Comparison of ENCODE assay signal across 1 cellular context in the genomic region with DNA sequence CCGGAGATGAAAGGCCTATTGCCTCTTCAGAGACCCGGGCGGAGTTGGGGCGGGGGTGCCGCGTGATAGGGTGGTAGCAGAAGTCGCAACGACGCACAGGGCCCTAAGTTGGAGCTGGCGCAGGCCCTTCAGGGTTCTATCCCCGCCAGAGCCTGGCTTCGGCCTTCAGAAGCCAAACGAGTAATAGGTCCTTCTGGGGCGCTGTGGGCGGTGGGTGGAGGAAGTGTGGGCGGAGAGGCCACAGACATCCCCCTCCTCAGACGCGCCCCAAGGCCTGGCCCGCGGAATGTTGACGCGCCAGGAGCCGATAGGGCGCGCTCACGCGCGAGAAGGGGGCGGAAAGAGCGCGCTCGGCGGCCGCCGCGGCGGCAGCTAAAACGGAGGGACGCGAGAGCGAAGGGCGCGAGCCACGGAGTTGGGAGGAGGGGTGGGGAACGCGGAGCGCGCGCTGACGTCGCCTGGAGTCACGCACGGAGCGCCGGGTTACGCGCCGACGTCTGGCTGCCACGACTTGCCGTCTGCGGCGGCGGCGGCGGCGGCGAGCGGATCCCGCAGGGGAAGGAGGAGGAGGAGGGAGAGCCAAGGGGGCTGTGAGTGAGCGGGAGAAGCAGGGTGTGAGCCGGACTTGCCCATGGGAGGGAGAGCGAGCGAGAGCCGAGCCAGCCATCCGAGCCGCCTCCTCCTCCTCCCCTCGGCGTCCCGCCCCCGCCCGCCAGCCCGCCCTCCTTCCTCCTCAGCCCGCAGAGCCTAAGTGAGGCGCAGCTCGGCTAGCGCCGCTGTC.
TF ChIP-seq lines count a peak whose summit lies in the region.

No MANE protein-coding gene starts in this region.

TF ChIP-seq in K562, 482 proteins besides CTCF, POLR2A, EP300 and RAD21 (continued from another document and continues in another):
- TF ChIP-seq, protein P1, sequence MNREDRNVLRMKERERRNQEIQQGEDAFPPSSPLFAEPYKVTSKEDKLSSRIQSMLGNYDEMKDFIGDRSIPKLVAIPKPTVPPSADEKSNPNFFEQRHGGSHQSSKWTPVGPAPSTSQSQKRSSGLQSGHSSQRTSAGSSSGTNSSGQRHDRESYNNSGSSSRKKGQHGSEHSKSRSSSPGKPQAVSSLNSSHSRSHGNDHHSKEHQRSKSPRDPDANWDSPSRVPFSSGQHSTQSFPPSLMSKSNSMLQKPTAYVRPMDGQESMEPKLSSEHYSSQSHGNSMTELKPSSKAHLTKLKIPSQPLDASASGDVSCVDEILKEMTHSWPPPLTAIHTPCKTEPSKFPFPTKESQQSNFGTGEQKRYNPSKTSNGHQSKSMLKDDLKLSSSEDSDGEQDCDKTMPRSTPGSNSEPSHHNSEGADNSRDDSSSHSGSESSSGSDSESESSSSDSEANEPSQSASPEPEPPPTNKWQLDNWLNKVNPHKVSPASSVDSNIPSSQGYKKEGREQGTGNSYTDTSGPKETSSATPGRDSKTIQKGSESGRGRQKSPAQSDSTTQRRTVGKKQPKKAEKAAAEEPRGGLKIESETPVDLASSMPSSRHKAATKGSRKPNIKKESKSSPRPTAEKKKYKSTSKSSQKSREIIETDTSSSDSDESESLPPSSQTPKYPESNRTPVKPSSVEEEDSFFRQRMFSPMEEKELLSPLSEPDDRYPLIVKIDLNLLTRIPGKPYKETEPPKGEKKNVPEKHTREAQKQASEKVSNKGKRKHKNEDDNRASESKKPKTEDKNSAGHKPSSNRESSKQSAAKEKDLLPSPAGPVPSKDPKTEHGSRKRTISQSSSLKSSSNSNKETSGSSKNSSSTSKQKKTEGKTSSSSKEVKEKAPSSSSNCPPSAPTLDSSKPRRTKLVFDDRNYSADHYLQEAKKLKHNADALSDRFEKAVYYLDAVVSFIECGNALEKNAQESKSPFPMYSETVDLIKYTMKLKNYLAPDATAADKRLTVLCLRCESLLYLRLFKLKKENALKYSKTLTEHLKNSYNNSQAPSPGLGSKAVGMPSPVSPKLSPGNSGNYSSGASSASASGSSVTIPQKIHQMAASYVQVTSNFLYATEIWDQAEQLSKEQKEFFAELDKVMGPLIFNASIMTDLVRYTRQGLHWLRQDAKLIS (CRISPR knock-in tag; IDR thresholded peaks at IDR 0.05), result peak; percentile 59; the same call in 1 of the 2 replicates
- no peak for TF ChIP-seq PHF21A (IDR thresholded peaks at IDR 0.05; ENCODE audit: borderline replicate concordance, low read depth)
- no peak for TF ChIP-seq ZNF282 (CRISPR knock-in tag; IDR thresholded peaks at IDR 0.05)
- TF ChIP-seq JUNB (CRISPR knock-in tag; conservative IDR thresholded peaks at IDR 0.05), result no peak
- TF ChIP-seq ID3 (CRISPR knock-in tag; IDR thresholded peaks at IDR 0.05), result no peak
- TF ChIP-seq ID3 (tag; IDR thresholded peaks at IDR 0.05), result 0 out of 2 replicates have a peak, but pooled peaks have one; percentile 60
- TF ChIP-seq ZNF408 (CRISPR knock-in tag; IDR thresholded peaks at IDR 0.05; ENCODE audit: low read depth), result no peak
- TF ChIP-seq TARDBP (IDR thresholded peaks at IDR 0.05), result peak; percentile 89
- TF ChIP-seq, protein P2, sequence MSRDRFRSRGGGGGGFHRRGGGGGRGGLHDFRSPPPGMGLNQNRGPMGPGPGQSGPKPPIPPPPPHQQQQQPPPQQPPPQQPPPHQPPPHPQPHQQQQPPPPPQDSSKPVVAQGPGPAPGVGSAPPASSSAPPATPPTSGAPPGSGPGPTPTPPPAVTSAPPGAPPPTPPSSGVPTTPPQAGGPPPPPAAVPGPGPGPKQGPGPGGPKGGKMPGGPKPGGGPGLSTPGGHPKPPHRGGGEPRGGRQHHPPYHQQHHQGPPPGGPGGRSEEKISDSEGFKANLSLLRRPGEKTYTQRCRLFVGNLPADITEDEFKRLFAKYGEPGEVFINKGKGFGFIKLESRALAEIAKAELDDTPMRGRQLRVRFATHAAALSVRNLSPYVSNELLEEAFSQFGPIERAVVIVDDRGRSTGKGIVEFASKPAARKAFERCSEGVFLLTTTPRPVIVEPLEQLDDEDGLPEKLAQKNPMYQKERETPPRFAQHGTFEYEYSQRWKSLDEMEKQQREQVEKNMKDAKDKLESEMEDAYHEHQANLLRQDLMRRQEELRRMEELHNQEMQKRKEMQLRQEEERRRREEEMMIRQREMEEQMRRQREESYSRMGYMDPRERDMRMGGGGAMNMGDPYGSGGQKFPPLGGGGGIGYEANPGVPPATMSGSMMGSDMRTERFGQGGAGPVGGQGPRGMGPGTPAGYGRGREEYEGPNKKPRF (IDR thresholded peaks at IDR 0.05; ENCODE audit: low read depth, low read length), result no peak
- TF ChIP-seq CAMTA2 (CRISPR knock-in tag; conservative IDR thresholded peaks at IDR 0.05), result no peak
- peak; percentile 86 for TF ChIP-seq HNRNPLL (IDR thresholded peaks at IDR 0.05; ENCODE audit: low read depth, low read length, poor library complexity, severe bottlenecking)
- 0 out of 2 replicates have a peak, but pooled peaks have one; percentile 19 for TF ChIP-seq ZFP91 (CRISPR knock-in tag; IDR thresholded peaks at IDR 0.05)
- 0 out of 2 replicates have a peak, but pooled peaks have one; percentile 19 for TF ChIP-seq MITF (IDR thresholded peaks at IDR 0.05)
- peak; percentile 63; the same call in 1 of the 2 replicates for TF ChIP-seq NFRKB (IDR thresholded peaks at IDR 0.05; ENCODE audit: low read depth)
- TF ChIP-seq, protein P3, sequence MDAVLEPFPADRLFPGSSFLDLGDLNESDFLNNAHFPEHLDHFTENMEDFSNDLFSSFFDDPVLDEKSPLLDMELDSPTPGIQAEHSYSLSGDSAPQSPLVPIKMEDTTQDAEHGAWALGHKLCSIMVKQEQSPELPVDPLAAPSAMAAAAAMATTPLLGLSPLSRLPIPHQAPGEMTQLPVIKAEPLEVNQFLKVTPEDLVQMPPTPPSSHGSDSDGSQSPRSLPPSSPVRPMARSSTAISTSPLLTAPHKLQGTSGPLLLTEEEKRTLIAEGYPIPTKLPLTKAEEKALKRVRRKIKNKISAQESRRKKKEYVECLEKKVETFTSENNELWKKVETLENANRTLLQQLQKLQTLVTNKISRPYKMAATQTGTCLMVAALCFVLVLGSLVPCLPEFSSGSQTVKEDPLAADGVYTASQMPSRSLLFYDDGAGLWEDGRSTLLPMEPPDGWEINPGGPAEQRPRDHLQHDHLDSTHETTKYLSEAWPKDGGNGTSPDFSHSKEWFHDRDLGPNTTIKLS (IDR thresholded peaks at IDR 0.05; ENCODE audit: borderline replicate concordance, low read depth), result peak; percentile 93
- TF ChIP-seq XRCC5 (IDR thresholded peaks at IDR 0.05; ENCODE audit: low read depth, low read length), result peak; percentile 75; the same call in 1 of the 2 replicates
- TF ChIP-seq, protein P4, sequence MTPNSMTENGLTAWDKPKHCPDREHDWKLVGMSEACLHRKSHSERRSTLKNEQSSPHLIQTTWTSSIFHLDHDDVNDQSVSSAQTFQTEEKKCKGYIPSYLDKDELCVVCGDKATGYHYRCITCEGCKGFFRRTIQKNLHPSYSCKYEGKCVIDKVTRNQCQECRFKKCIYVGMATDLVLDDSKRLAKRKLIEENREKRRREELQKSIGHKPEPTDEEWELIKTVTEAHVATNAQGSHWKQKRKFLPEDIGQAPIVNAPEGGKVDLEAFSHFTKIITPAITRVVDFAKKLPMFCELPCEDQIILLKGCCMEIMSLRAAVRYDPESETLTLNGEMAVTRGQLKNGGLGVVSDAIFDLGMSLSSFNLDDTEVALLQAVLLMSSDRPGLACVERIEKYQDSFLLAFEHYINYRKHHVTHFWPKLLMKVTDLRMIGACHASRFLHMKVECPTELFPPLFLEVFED (CRISPR knock-in tag; conservative IDR thresholded peaks at IDR 0.05), result peak; percentile 56; the same call in 1 of the 2 replicates
- no peak for TF ChIP-seq HMG20A (CRISPR knock-in tag; conservative IDR thresholded peaks at IDR 0.05)
- TF ChIP-seq ZNF134 (CRISPR knock-in tag; conservative IDR thresholded peaks at IDR 0.05), result peak; percentile 1; the same call in 1 of the 2 replicates
- no peak for TF ChIP-seq SREBF2 (CRISPR knock-in tag; IDR thresholded peaks at IDR 0.05)
- TF ChIP-seq TRIM28 (IDR thresholded peaks at IDR 0.05), result 0 out of 2 replicates have a peak, but pooled peaks have one; percentile 48
- peak; percentile 85; the same call in 1 of the 2 replicates for TF ChIP-seq E2F5 (CRISPR knock-in tag; IDR thresholded peaks at IDR 0.05)
- TF ChIP-seq, protein P5, sequence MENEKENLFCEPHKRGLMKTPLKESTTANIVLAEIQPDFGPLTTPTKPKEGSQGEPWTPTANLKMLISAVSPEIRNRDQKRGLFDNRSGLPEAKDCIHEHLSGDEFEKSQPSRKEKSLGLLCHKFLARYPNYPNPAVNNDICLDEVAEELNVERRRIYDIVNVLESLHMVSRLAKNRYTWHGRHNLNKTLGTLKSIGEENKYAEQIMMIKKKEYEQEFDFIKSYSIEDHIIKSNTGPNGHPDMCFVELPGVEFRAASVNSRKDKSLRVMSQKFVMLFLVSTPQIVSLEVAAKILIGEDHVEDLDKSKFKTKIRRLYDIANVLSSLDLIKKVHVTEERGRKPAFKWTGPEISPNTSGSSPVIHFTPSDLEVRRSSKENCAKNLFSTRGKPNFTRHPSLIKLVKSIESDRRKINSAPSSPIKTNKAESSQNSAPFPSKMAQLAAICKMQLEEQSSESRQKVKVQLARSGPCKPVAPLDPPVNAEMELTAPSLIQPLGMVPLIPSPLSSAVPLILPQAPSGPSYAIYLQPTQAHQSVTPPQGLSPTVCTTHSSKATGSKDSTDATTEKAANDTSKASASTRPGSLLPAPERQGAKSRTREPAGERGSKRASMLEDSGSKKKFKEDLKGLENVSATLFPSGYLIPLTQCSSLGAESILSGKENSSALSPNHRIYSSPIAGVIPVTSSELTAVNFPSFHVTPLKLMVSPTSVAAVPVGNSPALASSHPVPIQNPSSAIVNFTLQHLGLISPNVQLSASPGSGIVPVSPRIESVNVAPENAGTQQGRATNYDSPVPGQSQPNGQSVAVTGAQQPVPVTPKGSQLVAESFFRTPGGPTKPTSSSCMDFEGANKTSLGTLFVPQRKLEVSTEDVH (IDR thresholded peaks at IDR 0.05; ENCODE audit: low read depth, partially characterized antibody), result no peak
- peak; percentile 10; the same call in 1 of the 2 replicates for TF ChIP-seq PYGO2 (tag; IDR thresholded peaks at IDR 0.05)
- TF ChIP-seq RREB1 (CRISPR knock-in tag; IDR thresholded peaks at IDR 0.05), result 0 out of 2 replicates have a peak, but pooled peaks have one; percentile 45
